In genomic region chr9:136992819-136993369, GRCh38 we compare ENCODE assay signal across 1 cellular context.
TF ChIP-seq lines count a peak whose summit lies in the region.

No MANE protein-coding gene starts in this region.

TF ChIP-seq in endothelial cell of umbilical vein, 7 proteins besides CTCF, POLR2A, EP300 and RAD21:
- no peak for TF ChIP-seq EZH2 (IDR thresholded peaks at IDR 0.05; ENCODE audit: borderline replicate concordance, low read depth, low read length, severe bottlenecking)
- TF ChIP-seq MAX (IDR thresholded peaks at IDR 0.05; ENCODE audit: insufficient read depth, insufficient read length): no peak
- no peak for TF ChIP-seq MYC (IDR thresholded peaks at IDR 0.05; ENCODE audit: low read depth, low read length)
- TF ChIP-seq POLR2AphosphoS5 (IDR thresholded peaks at IDR 0.05; ENCODE audit: insufficient read depth, low read depth, low read length): no peak
- TF ChIP-seq JUN (IDR thresholded peaks at IDR 0.05; ENCODE audit: borderline replicate concordance, insufficient read depth, insufficient read length, low read depth): no peak
- no peak for TF ChIP-seq GATA2 (IDR thresholded peaks at IDR 0.05; ENCODE audit: insufficient read depth, insufficient read length, low read depth, low read length)
- TF ChIP-seq FOS (IDR thresholded peaks at IDR 0.05; ENCODE audit: borderline replicate concordance, insufficient read depth, low read length): no peak
